11 cellular contexts compared by ENCODE assay signal in the genomic region with DNA sequence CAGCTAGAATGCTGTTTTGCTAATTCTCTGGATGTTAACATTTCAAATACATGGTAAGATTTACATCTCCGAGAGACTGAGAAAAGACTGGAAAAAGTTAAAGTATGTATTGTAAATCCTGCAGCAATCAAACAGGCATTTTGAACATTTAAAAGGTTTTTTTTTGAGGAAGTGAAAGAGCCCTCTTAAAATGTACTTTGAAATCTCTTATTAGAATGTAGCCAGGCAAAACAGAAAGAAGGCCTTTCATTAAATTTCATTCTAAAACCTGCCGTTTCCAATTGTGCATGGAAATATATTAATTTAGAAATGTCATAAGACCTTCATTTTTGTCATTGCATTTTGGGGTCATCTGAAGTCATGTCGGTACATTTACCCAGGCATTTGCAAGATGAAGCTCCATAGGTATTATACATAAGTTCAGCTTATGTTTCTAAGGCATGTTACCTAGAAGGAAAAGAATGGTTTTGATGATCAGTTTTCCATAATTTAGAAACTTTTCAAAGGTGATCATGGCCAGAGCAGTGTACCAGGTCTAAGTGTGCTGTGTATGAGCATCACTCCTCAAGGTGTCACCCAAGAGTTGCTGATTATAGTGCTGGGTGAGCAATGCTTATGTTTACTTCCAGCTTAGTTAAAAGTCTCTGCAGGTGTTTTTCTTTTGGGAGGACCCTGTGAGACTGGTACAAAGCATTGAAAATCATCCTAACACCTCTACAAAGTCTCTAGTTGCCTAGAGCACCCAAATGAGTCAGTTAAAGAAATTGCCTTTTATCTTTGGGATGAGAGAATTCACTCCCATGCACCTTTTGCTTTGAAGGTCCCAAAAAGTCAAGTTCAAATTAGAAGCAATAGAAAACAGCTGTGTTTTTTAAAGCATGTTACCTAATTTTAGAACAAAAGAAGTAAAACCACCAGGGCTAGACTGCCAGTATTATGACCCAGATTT. TPM values are rescaled to one million over a fixed set of nuclear protein-coding genes. Genes with fewer than 3 reads are reported as not detected.
A peak's percentile ranks its signal among the peaks of the same experiment; 100 is the strongest.
DNase-seq lines count a peak whose midpoint lies in the region; ATAC-seq, FAIRE-seq and TF ChIP-seq lines count a peak whose summit lies in the region.
"Had no signal": no experiment of that assay in that cellular context is flagged by ENCODE, and none has a peak within 500 bp of the region (broad histone marks: within the 10 kb centered on the region; RNA-seq: fewer than 3 reads in every experiment).

No MANE protein-coding gene starts in this region.

- no peak overlapping the region for H3K4me3 ChIP-seq in LNCaP clone FGC (ENCODE audit: low read depth, low read length)
- H3K4me3 ChIP-seq in GM12878, result no peak overlapping the region
- H3K4me3 ChIP-seq in A673 (ENCODE audit: low read depth, low read length, poor library complexity, severe bottlenecking), result no peak overlapping the region

- H3K79me2 ChIP-seq in GM12878 (ENCODE audit: control insufficient read depth, insufficient read depth, low read length), result peaks cover 24% of the 10 kb centered on the region

- BruUV-seq in GM12878 (replicated peaks; lab: Mats Ljungman, UMichigan) (no TSS peak), A673 (replicated peaks; lab: Mats Ljungman, UMichigan) (no TSS peak)

- no peak overlapping the region for H2AFZ ChIP-seq in GM12878 (ENCODE audit: control insufficient read depth, low read depth, low read length)

- intact Hi-C loops in GM12878 (cut with micrococcal nuclease; ENCODE audit: unreplicated experiment) (loop anchor here (10.0 kb wide), 2 partner anchors 194 to 474 kb away; a partner anchor contains a TSS), A673 (cut with micrococcal nuclease; ENCODE audit: unreplicated experiment) (no loop called here)

- peak in 1 of 2 experiments; percentile 6; a peak in 1 of 4 replicates for TF ChIP-seq EP300 in GM12878 (IDR thresholded peaks at IDR 0.05; ENCODE audit: borderline replicate concordance in 1 of 2, control insufficient read depth in 1 of 2, low read depth in 2 of 2, low read length in 2 of 2)

- TF ChIP-seq POLR2A in GM12878 (IDR thresholded peaks at IDR 0.05; ENCODE audit: low read depth, low read length), result no peak

- CTCF ChIA-PET in GM12878 (lab: Yijun Ruan, JAX) (interaction anchor here (0.6 to 2.8 kb wide), 11 partner anchors 8 to 630 kb away, joined by 3 to 8 read pairs (median 3); a partner anchor contains a TSS), A673 (lab: Charles Lee) (interaction anchor here (0.6 kb wide), 1 partner anchor 1427 kb away, joined by 4 read pairs; no protein-coding TSS in a partner anchor)

- 0 out of 2 replicates have a peak, but pooled peaks have one; percentile 32 for TF ChIP-seq RAD21 in GM12878 (IDR thresholded peaks at IDR 0.05; ENCODE audit: insufficient read depth, low read depth, low read length)

- H3K9me3 ChIP-seq in GM12878 (replicated peaks; ENCODE audit: control insufficient read depth, insufficient read depth, low read length), result peaks cover 16% of the 10 kb centered on the region
- peaks cover 23% of the 10 kb centered on the region for H3K9me3 ChIP-seq in A673 (ENCODE audit: low read depth, low read length, poor library complexity, severe bottlenecking)

- no peak for FAIRE-seq in GM12878 (lab: Jason Lieb, UNC)

- peak; percentile 35 for TF ChIP-seq CTCF in LNCaP clone FGC (IDR thresholded peaks at IDR 0.05; ENCODE audit: control insufficient read depth, extremely low read depth, insufficient read depth)
- no peak for TF ChIP-seq CTCF in GM12878 (IDR thresholded peaks at IDR 0.05 in 2 of 3, conservative IDR thresholded peaks at IDR 0.05 in 1 of 3; ENCODE audit: control insufficient read depth in 2 of 3, extremely low read depth in 1 of 3, insufficient read depth in 1 of 3, low read depth in 3 of 3, low read length in 3 of 3)
- no peak for TF ChIP-seq CTCF in A673 (conservative IDR thresholded peaks at IDR 0.05; ENCODE audit: low read depth, low read length)

- DNase-seq in CD1c-positive myeloid dendritic cell (ENCODE audit: extremely low spot score), result peak; percentile 16
- DNase-seq in LNCaP clone FGC (ENCODE audit: low read depth), result no peak
- no peak for DNase-seq in GM12878 (ENCODE audit: low read depth, low spot score)
- no peak for DNase-seq in activated naive CD4-positive, alpha-beta T cell treated with Interleukin-2 at 50 U/mL for 16 hours
- no peak for DNase-seq in caudate nucleus (lab: John Stamatoyannopoulos, UW)
- DNase-seq in A673 (ENCODE audit: low spot score), result no peak
- DNase-seq in stimulated activated CD4-positive, alpha-beta T cell treated with anti-CD3 and anti-CD28 coated beads, Interleukin-4, amount 100 ng/mL, for 1 hour, result no peak
- DNase-seq: activated naive CD4-positive, alpha-beta T cell treated with anti-CD3 and anti-CD28 coated beads for 36 hours; CD8-positive, alpha-beta T cell; NCI-H1105 had no signal

- RAD21 ChIA-PET in GM12878 (lab: Charles Lee; ENCODE audit: unreplicated experiment), result interaction anchor here (0.9 to 3.2 kb wide), 9 partner anchors 13 to 346 kb away, joined by 3 to 23 read pairs (median 5); a partner anchor contains a TSS

- H3K36me3 ChIP-seq in GM12878 (ENCODE audit: control insufficient read depth in 2 of 2, insufficient read depth in 2 of 2, low read length in 1 of 2), result peaks cover 0 to under 1% of the 10 kb centered on the region in 2 experiments; a peak in 1 of 4 replicates
- H3K36me3 ChIP-seq in A673 (ENCODE audit: insufficient read depth, low read length, poor library complexity, severe bottlenecking), result no peaks in the 10 kb centered on the region

- POLR2A ChIA-PET in GM12878 (lab: Charles Lee), result interaction anchor here (0.8 to 2.4 kb wide), 2 partner anchors 14 to 242 kb away, joined by 3 to 11 read pairs; a partner anchor contains a TSS
- POLR2A ChIA-PET in A673 (lab: Charles Lee; ENCODE audit: low non-redundant PET), result no interaction called here

- 65% methylated on average over 3 of the region's 3 CpGs for WGBS in GM12878 (ENCODE audit: insufficient coverage, insufficient replicate concordance, low lambda C conversion rate, missing lambda C conversion rate)

- H3K27me3 ChIP-seq in GM12878 (replicated peaks in 1 of 2; ENCODE audit: control insufficient read depth in 2 of 2, insufficient read depth in 2 of 2, low read length in 1 of 2), result no peaks in the 10 kb centered on the region
- H3K27me3 ChIP-seq in A673 (replicated peaks; ENCODE audit: insufficient read depth, low read depth, low read length, poor library complexity), result no peaks in the 10 kb centered on the region

- ATAC-seq in GM18511 (IDR thresholded peaks at IDR 0.05; ENCODE audit: unreplicated experiment), result peak; percentile 71
- ATAC-seq in GM12878, result peak; percentile 75
- ATAC-seq: CD8-positive, alpha-beta T cell had no signal

- in situ Hi-C loops in GM12878 (cut with MboI), result no loop called here

- no peaks in the 10 kb centered on the region for H4K20me1 ChIP-seq in GM12878 (ENCODE audit: control insufficient read depth, insufficient read depth)

- H3K4me1 ChIP-seq in GM12878 (ENCODE audit: control insufficient read depth, insufficient read depth, low read length) (no peaks in the 10 kb centered on the region), A673 (ENCODE audit: insufficient read depth, low read length, poor library complexity, severe bottlenecking) (no peaks in the 10 kb centered on the region)

- SMC1A ChIA-PET in GM12878 (lab: Charles Lee; ENCODE audit: uncharacterized antibody, unreplicated experiment), result interaction anchor here (0.7 to 1.9 kb wide), 10 partner anchors 9 to 474 kb away, joined by 3 to 12 read pairs (median 4); a partner anchor contains a TSS

- H3K27ac ChIP-seq in GM12878 (ENCODE audit: control insufficient read depth, insufficient read depth) (no peak overlapping the region), caudate nucleus (ENCODE audit: low read depth, low read length) (no peak overlapping the region), A673 (ENCODE audit: low read depth, low read length, poor library complexity, severe bottlenecking) (no peak overlapping the region)

- no peak overlapping the region for H3K9ac ChIP-seq in GM12878 (ENCODE audit: control insufficient read depth, insufficient read depth, low read length)

- 0 out of 2 replicates have a peak overlapping the region, but pooled peaks have one; percentile 33 for H3K4me2 ChIP-seq in GM12878 (ENCODE audit: control insufficient read depth, insufficient read depth)

TF ChIP-seq in GM12878, 131 proteins besides CTCF, POLR2A, EP300 and RAD21 (continues in another document):
- TF ChIP-seq CBX5 (IDR thresholded peaks at IDR 0.05; ENCODE audit: low read depth) (0 out of 2 replicates have a peak, but pooled peaks have one; percentile 18), NBN (IDR thresholded peaks at IDR 0.05) (no peak), RBBP5 (conservative IDR thresholded peaks at IDR 0.05) (no peak), PAX8 (IDR thresholded peaks at IDR 0.05) (no peak)
- TF ChIP-seq, protein P1, sequence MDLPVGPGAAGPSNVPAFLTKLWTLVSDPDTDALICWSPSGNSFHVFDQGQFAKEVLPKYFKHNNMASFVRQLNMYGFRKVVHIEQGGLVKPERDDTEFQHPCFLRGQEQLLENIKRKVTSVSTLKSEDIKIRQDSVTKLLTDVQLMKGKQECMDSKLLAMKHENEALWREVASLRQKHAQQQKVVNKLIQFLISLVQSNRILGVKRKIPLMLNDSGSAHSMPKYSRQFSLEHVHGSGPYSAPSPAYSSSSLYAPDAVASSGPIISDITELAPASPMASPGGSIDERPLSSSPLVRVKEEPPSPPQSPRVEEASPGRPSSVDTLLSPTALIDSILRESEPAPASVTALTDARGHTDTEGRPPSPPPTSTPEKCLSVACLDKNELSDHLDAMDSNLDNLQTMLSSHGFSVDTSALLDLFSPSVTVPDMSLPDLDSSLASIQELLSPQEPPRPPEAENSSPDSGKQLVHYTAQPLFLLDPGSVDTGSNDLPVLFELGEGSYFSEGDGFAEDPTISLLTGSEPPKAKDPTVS (IDR thresholded peaks at IDR 0.05; ENCODE audit: low read depth, low read length), result no peak

RNA-seq across cellular contexts. Expression of a gene that starts 7.1 kb away (rescaled TPM):
- 184 and 194 TPM in 2 replicates for total RNA-seq in GM12878 (2013; cell fraction: nucleolus; rRNA removed)
- total RNA-seq in GM12878 (2014; rRNA removed) (12.5 and 12.6 TPM in 2 replicates), GM12878 (2014; rRNA removed; fragmentation: Illumina TruSeq; extraction: Trizol) (22.5 and 23.5 TPM in 2 replicates), GM12878 (2021) (20.5 and 21.4 TPM in 2 replicates), A673 (2021) (1.8 and 3.2 TPM in 2 replicates)
- 5.7 TPM for polyA plus RNA-seq in GM12878 (2011; ENCODE audit: low read depth)
- polyA plus RNA-seq in GM12878 (2011; rRNA removed) (13.9 and 19.0 TPM in 2 replicates), GM12878 (2014; fragmentation: Illumina TruSeq; extraction: Trizol) (9.2 and 10.6 TPM in 2 replicates), GM12878 (2014; fragmentation: Nextera tagmentation; extraction: Ambion mirVana) (1 to 10 TPM; 1.9 to 3.7 TPM), GM12878 (2014; rRNA removed) (7.7 and 9.1 TPM in 2 replicates), GM12878 (2016; fragmentation: Nextera tagmentation; extraction: Ambion mirVana) (1 to 10 TPM; 8.7 to 9.1 TPM)
- polyA plus RNA-seq in GM12878 (2011; cell fraction: cytosol; rRNA removed), result 5.8 and 6.0 TPM in 2 replicates
- 16.9 and 17.2 TPM in 2 replicates for polyA plus RNA-seq in GM12878 (2011; cell fraction: nucleus; rRNA removed)
- 6.5 and 9.8 TPM in 2 replicates for polyA plus RNA-seq in GM12878 (2012)
- polyA minus RNA-seq in GM12878 (2011; rRNA and poly(A)+ RNA removed), result 27.4 and 28.7 TPM in 2 replicates
- 4.5 and 8.4 TPM in 2 replicates for polyA minus RNA-seq in GM12878 (2011; cell fraction: cytosol; rRNA and poly(A)+ RNA removed)
- polyA minus RNA-seq in GM12878 (2011; cell fraction: nucleus; rRNA and poly(A)+ RNA removed), result 26.1 and 30.7 TPM in 2 replicates
